1 cellular context compared by ENCODE assay signal in the genomic region with DNA sequence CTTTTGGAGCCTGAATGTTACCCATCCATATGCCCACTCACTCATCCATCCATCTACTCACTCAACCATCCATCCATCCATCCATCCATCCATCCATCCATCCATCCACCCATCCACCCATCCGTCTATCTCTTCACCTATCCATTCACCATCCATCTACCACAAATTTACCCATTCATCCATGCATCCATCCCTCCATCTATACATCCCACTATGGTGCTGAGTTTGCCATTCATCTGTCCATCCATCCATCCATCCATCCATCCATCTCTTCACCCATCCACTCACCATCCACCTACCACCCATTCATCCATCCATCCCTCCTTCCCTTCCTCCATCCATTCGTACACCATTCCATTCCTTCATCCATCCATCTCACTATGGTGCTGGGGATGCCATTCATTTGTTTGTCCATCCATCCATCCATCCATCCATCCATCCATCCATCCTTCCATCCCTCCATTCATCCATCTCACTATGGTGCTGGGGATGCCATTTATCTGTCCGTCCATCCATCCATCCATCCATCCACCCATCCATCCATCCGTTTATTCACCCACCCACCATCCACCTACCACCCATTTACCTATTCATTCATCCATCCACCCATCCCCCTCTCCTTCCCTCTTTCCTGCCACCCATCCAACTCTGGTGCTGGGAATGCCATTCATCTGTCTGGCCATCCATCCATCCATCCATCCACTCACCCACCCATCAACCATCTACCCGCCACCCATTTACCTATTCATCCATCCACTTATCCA.
TF ChIP-seq lines count a peak whose summit lies in the region.

No MANE protein-coding gene starts in this region.

TF ChIP-seq in HepG2, 621 proteins besides CTCF, POLR2A, EP300 and RAD21:
- no peak for TF ChIP-seq CBX2 (IDR thresholded peaks at IDR 0.05; ENCODE audit: low read depth, low read length)
- no peak for TF ChIP-seq CBX2 (CRISPR knock-in tag; IDR thresholded peaks at IDR 0.05; ENCODE audit: low read depth)
- no peak for TF ChIP-seq SMAD3 (CRISPR knock-in tag; IDR thresholded peaks at IDR 0.05)
- peak; percentile 31 for TF ChIP-seq ZNF282 (IDR thresholded peaks at IDR 0.05; ENCODE audit: partially characterized antibody)
- TF ChIP-seq PHB2 (IDR thresholded peaks at IDR 0.05; ENCODE audit: partially characterized antibody), result peak; percentile 92
- TF ChIP-seq IKZF1 (IDR thresholded peaks at IDR 0.05), result 0 out of 2 replicates have a peak, but pooled peaks have one; percentile 26
- TF ChIP-seq KLF12 (CRISPR knock-in tag; IDR thresholded peaks at IDR 0.05; ENCODE audit: borderline replicate concordance), result no peak
- TF ChIP-seq ZNF782 (CRISPR knock-in tag; IDR thresholded peaks at IDR 0.05; ENCODE audit: borderline replicate concordance), result no peak
- no peak for TF ChIP-seq ZNF180 (CRISPR knock-in tag; IDR thresholded peaks at IDR 0.05; ENCODE audit: borderline replicate concordance, low read depth)
- TF ChIP-seq ZNF292 (CRISPR knock-in tag; IDR thresholded peaks at IDR 0.05; ENCODE audit: borderline replicate concordance, low read depth), result no peak
- no peak for TF ChIP-seq NFKB2 (CRISPR knock-in tag; IDR thresholded peaks at IDR 0.05; ENCODE audit: borderline replicate concordance)
- no peak for TF ChIP-seq RNF2 (conservative IDR thresholded peaks at IDR 0.05; ENCODE audit: low read depth)
- TF ChIP-seq, protein P1, sequence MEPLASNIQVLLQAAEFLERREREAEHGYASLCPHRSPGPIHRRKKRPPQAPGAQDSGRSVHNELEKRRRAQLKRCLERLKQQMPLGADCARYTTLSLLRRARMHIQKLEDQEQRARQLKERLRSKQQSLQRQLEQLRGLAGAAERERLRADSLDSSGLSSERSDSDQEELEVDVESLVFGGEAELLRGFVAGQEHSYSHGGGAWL (CRISPR knock-in tag; IDR thresholded peaks at IDR 0.05), result no peak
- TF ChIP-seq ZNF746 (CRISPR knock-in tag; IDR thresholded peaks at IDR 0.05), result no peak
- no peak for TF ChIP-seq RFXAP (CRISPR knock-in tag; IDR thresholded peaks at IDR 0.05; ENCODE audit: borderline replicate concordance)
- TF ChIP-seq NBN (conservative IDR thresholded peaks at IDR 0.05), result 0 out of 2 replicates have a peak, but pooled peaks have one; percentile 29
- TF ChIP-seq SALL2 (CRISPR knock-in tag; IDR thresholded peaks at IDR 0.05), result no peak
- TF ChIP-seq ZNF7 (CRISPR knock-in tag; IDR thresholded peaks at IDR 0.05), result no peak
- no peak for TF ChIP-seq HOXD1 (CRISPR knock-in tag; IDR thresholded peaks at IDR 0.05)
- TF ChIP-seq LCORL (IDR thresholded peaks at IDR 0.05), result 0 out of 2 replicates have a peak, but pooled peaks have one; percentile 6
- no peak for TF ChIP-seq LCORL (CRISPR knock-in tag; IDR thresholded peaks at IDR 0.05)
- no peak for TF ChIP-seq GTF3A (CRISPR knock-in tag; conservative IDR thresholded peaks at IDR 0.05)
- TF ChIP-seq, protein P2, sequence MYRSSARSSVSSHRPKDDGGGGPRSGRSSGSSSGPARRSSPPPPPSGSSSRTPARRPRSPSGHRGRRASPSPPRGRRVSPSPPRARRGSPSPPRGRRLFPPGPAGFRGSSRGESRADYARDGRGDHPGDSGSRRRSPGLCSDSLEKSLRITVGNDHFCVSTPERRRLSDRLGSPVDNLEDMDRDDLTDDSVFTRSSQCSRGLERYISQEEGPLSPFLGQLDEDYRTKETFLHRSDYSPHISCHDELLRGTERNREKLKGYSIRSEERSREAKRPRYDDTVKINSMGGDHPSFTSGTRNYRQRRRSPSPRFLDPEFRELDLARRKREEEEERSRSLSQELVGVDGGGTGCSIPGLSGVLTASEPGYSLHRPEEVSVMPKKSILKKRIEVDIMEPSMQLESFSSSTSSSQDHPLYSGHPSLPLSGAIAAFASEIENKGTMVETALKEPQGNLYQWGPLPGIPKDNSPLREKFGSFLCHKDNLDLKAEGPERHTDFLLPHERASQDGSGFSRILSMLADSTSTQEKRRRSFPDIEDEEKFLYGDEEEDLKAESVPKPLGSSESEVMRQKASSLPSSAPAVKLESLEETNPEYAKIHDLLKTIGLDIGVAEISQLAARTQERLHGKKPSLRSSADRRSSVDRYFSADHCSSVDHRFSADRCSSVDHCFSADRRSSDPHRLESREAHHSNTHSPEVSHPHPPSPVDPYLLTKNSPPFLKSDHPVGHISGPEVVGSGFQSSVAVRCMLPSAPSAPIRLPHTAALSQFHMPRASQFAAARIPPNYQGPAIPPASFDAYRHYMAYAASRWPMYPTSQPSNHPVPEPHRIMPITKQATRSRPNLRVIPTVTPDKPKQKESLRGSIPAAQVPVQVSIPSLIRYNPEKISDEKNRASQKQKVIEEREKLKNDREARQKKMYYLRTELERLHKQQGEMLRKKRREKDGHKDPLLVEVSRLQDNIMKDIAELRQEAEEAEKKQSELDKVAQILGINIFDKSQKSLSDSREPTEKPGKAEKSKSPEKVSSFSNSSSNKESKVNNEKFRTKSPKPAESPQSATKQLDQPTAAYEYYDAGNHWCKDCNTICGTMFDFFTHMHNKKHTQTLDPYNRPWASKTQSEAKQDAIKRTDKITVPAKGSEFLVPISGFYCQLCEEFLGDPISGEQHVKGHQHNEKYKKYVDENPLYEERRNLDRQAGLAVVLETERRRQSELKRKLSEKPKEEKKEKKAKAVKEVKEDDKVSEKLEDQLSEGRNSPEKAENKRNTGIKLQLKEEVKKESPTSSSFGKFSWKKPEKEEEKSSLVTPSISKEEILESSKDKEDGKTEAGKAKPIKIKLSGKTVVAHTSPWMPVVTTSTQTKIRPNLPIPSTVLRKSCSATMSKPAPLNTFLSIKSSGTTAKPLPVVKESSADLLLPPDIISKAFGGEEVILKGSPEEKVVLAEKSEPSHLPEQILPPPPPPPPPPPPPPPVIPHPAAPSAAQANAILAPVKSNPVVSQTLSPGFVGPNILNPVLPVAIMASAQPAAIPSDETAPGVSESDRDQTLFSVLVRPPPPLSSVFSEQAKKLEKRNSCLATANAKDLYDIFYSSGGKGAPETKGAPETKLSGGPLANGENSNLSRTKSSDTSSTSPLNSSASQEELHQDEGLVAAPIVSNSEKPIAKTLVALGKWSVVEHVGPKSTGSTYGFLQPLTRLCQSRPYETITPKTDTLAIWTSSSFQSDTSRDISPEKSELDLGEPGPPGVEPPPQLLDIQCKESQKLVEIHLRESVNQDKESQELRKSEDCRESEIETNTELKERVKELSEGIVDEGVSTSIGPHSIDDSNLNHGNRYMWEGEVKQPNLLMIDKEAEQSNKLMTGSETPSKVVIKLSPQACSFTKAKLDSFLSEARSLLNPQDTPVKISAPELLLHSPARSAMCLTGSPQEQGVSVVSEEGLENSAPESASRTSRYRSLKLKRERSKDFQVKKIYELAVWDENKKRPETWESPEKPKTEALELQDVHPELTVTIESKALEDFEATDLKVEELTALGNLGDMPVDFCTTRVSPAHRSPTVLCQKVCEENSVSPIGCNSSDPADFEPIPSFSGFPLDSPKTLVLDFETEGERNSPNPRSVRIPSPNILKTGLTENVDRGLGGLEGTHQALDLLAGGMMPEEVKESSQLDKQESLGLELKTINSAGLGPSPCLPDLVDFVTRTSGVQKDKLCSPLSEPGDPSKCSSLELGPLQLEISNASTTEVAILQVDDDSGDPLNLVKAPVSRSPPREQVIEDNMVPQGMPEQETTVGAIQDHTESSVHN (CRISPR knock-in tag; IDR thresholded peaks at IDR 0.05), result no peak
- TF ChIP-seq FOXA1 (IDR thresholded peaks at IDR 0.05), result no peak
- no peak for TF ChIP-seq FOXA1 (CRISPR knock-in tag; IDR thresholded peaks at IDR 0.05)
- no peak for TF ChIP-seq ZSCAN30 (CRISPR knock-in tag; IDR thresholded peaks at IDR 0.05)
- no peak for TF ChIP-seq ZFP82 (CRISPR knock-in tag; IDR thresholded peaks at IDR 0.05; ENCODE audit: borderline replicate concordance)
- no peak for TF ChIP-seq ZNF678 (CRISPR knock-in tag; IDR thresholded peaks at IDR 0.05)
- TF ChIP-seq ZNF207 (IDR thresholded peaks at IDR 0.05; ENCODE audit: borderline replicate concordance), result no peak
- no peak for TF ChIP-seq TSC22D2 (CRISPR knock-in tag; IDR thresholded peaks at IDR 0.05; ENCODE audit: borderline replicate concordance)
- TF ChIP-seq, protein P3, sequence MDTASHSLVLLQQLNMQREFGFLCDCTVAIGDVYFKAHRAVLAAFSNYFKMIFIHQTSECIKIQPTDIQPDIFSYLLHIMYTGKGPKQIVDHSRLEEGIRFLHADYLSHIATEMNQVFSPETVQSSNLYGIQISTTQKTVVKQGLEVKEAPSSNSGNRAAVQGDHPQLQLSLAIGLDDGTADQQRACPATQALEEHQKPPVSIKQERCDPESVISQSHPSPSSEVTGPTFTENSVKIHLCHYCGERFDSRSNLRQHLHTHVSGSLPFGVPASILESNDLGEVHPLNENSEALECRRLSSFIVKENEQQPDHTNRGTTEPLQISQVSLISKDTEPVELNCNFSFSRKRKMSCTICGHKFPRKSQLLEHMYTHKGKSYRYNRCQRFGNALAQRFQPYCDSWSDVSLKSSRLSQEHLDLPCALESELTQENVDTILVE (CRISPR knock-in tag; IDR thresholded peaks at IDR 0.05), result no peak
- TF ChIP-seq AGO1 (IDR thresholded peaks at IDR 0.05; ENCODE audit: low read depth, low read length, poor library complexity, severe bottlenecking), result no peak
- no peak for TF ChIP-seq ISL2 (CRISPR knock-in tag; IDR thresholded peaks at IDR 0.05)
